ENCODE assay signal across 24 cellular contexts in genomic region chr12:87779016-87779415, GRCh38.
DNase-seq lines count a peak whose midpoint lies in the region; ATAC-seq and TF ChIP-seq lines count a peak whose summit lies in the region.
"Had no signal": no experiment of that assay in that cellular context is flagged by ENCODE, and none has a peak within 500 bp of the region (broad histone marks: within the 10 kb centered on the region; RNA-seq: fewer than 3 reads in every experiment).

No MANE protein-coding gene starts in this region.

- H3K36me3 Mint-ChIP-seq in endodermal cell (ENCODE audit: low read depth) (no peaks in the 10 kb centered on the region), Calu3 (ENCODE audit: insufficient read depth, unreplicated experiment) (no peaks in the 10 kb centered on the region)
- H3K36me3 Mint-ChIP-seq: activated naive CD4-positive, alpha-beta T cell treated with anti-CD3 and anti-CD28 coated beads, Interleukin-2, amount 50 U/mL, for 24 hours; CD8-positive, alpha-beta T cell had no signal

- H3K4me3 Mint-ChIP-seq in endodermal cell: no peak overlapping the region
- no peak overlapping the region for H3K4me3 Mint-ChIP-seq in Calu3 (ENCODE audit: low read depth, unreplicated experiment)
- H3K4me3 Mint-ChIP-seq: activated naive CD4-positive, alpha-beta T cell treated with anti-CD3 and anti-CD28 coated beads, Interleukin-2, amount 50 U/mL, for 24 hours; activated T-cell treated with anti-CD3 and anti-CD28 coated beads, Interleukin-2, amount 50 U/mL, for 72 hours; CD8-positive, alpha-beta T cell; dendritic cell treated with granulocyte-macrophage colony-stimulating factor and Interleukin-4, amounts not matched to agents 40 ng/mL and 50 ng/mL, for 4 days had no signal

- no TSS peak for BruUV-seq in Calu3 (replicated peaks; lab: Mats Ljungman, UMichigan)

- H3K23ac ChIP-seq in trophoblast cell (ENCODE audit: low read length): no peak overlapping the region

- no peak overlapping the region for H2AK5ac ChIP-seq in trophoblast cell (ENCODE audit: low read length)

- peaks cover 12% of the 10 kb centered on the region for H3K4me1 Mint-ChIP-seq in endodermal cell
- peaks cover 18% of the 10 kb centered on the region for H3K4me1 Mint-ChIP-seq in Calu3 (ENCODE audit: low read depth, unreplicated experiment)
- H3K4me1 Mint-ChIP-seq: activated naive CD4-positive, alpha-beta T cell treated with anti-CD3 and anti-CD28 coated beads, Interleukin-2, amount 50 U/mL, for 24 hours had no signal

- H3K36me3 ChIP-seq in endodermal cell (ENCODE audit: control insufficient read depth, insufficient read depth, low read length): no peaks in the 10 kb centered on the region
- H3K36me3 ChIP-seq in trophoblast cell (ENCODE audit: control insufficient read depth in 1 of 2, insufficient read depth in 2 of 2, low read length in 2 of 2): no peaks in the 10 kb centered on the region
- H3K36me3 ChIP-seq: left ventricle myocardium inferior, neutrophil, SJCRH30, suprapubic skin had no signal

- TF ChIP-seq CTCF in endodermal cell (conservative IDR thresholded peaks at IDR 0.05): no peak
- no peak for TF ChIP-seq CTCF in Calu3 (IDR thresholded peaks at IDR 0.05; ENCODE audit: unreplicated experiment)

- CTCF ChIA-PET in Calu3 (lab: Charles Lee): no interaction called here

- peak overlapping the region; percentile 82 for H4K91ac ChIP-seq in trophoblast cell (ENCODE audit: low read depth, low read length)

- no peak overlapping the region for H4K8ac ChIP-seq in trophoblast cell (ENCODE audit: low read depth, low read length)

- peaks cover 15% of the 10 kb centered on the region for H3K79me1 ChIP-seq in trophoblast cell (ENCODE audit: low read length)

- H3K9ac ChIP-seq in endodermal cell (ENCODE audit: extremely low read depth, low read length, poor library complexity, severe bottlenecking): no peak overlapping the region
- H3K9ac ChIP-seq in trophoblast cell (ENCODE audit: low read length): no peak overlapping the region

- no peak overlapping the region for H3K4me3 ChIP-seq in endodermal cell (ENCODE audit: low read length)
- H3K4me3 ChIP-seq in trophoblast cell (ENCODE audit: low read depth, low read length): no peak overlapping the region
- H3K4me3 ChIP-seq: body of pancreas, left ventricle myocardium inferior, SJCRH30, suprapubic skin had no signal

- peak overlapping the region; percentile 84 for H2BK5ac ChIP-seq in trophoblast cell (ENCODE audit: low read depth, low read length, poor library complexity)

- H3K4me1 ChIP-seq in endodermal cell (ENCODE audit: control insufficient read depth, insufficient read depth, low read length) (peaks cover 4% of the 10 kb centered on the region), trophoblast cell (ENCODE audit: control insufficient read depth in 1 of 2, insufficient read depth in 2 of 2, low read length in 2 of 2) (peaks cover 16 to 20% of the 10 kb centered on the region in 2 experiments)
- H3K4me1 ChIP-seq: left ventricle myocardium inferior, SJCRH30, suprapubic skin had no signal

- H3K27ac ChIP-seq in endodermal cell (ENCODE audit: low read depth, low read length) (no peak overlapping the region), trophoblast cell (ENCODE audit: low read depth, low read length) (peak overlapping the region; percentile 97)
- H3K27ac ChIP-seq: body of pancreas, epithelial cell of prostate, left ventricle myocardium inferior, neutrophil, SJCRH30, suprapubic skin had no signal

- H3K27me3 Mint-ChIP-seq in endodermal cell (ENCODE audit: insufficient read depth): no peaks in the 10 kb centered on the region
- no peaks in the 10 kb centered on the region for H3K27me3 Mint-ChIP-seq in Calu3 (ENCODE audit: unreplicated experiment)
- H3K27me3 Mint-ChIP-seq: activated naive CD4-positive, alpha-beta T cell treated with anti-CD3 and anti-CD28 coated beads, Interleukin-2, amount 50 U/mL, for 24 hours; dendritic cell treated with granulocyte-macrophage colony-stimulating factor and Interleukin-4, amounts not matched to agents 40 ng/mL and 50 ng/mL, for 4 days had no signal

- no peak overlapping the region for H2BK12ac ChIP-seq in trophoblast cell (ENCODE audit: low read length)

- no peak overlapping the region for H3K4ac ChIP-seq in trophoblast cell (ENCODE audit: low read depth, low read length)

- peak overlapping the region; percentile 89 for H2BK120ac ChIP-seq in trophoblast cell (ENCODE audit: insufficient read depth, low read length, poor library complexity)

- intact Hi-C loops in Calu3 (cut with micrococcal nuclease; ENCODE audit: unreplicated experiment): no loop called here

- 93% methylated on average over 2 of the region's 2 CpGs for WGBS in endodermal cell (ENCODE audit: insufficient coverage in 1 of 2, insufficient read length in 1 of 2), 2 experiments
- no CpG with 5 or more reads among the region's 2 CpGs for WGBS in trophoblast cell (ENCODE audit: extremely low coverage, insufficient coverage, insufficient read length)

- no peak overlapping the region for H3K14ac ChIP-seq in trophoblast cell (ENCODE audit: low read length)

- no peak overlapping the region for H3K18ac ChIP-seq in trophoblast cell (ENCODE audit: low read length)

- DNase-seq in DMS53 treated with DMSO at 0.1 percent for 48 hours (lab: John Stamatoyannopoulos, UW; ENCODE audit: unreplicated experiment): peak; percentile 40
- DNase-seq in NCI-H2029 (lab: John Stamatoyannopoulos, UW): peak; percentile 44
- DNase-seq in endodermal cell: peak; percentile 51
- peak; percentile 80 to 84 for DNase-seq in trophoblast cell
- no peak for DNase-seq in Calu3
- no peak for DNase-seq in NCI-H748 (lab: John Stamatoyannopoulos, UW; ENCODE audit: unreplicated experiment)
- DNase-seq: activated T-cell treated with anti-CD3 and anti-CD28 coated beads, Interleukin-2, amount 50 U/mL, for 72 hours; body of pancreas; CD8-positive, alpha-beta T cell; DND-41; left ventricle myocardium inferior; NCI-H1105 treated with DMSO at 0.1 percent for 48 hours; NCI-H69; OCI-M1; retina; SJCRH30; stimulated activated CD4-positive, alpha-beta T cell treated with anti-CD3 and anti-CD28 coated beads, Interleukin-15, amount 100 ng/mL, for 24 hours had no signal

- peaks cover 8% of the 10 kb centered on the region for H3K27me3 ChIP-seq in endodermal cell (ENCODE audit: control insufficient read depth, insufficient read depth, low read length, poor library complexity, severe bottlenecking)
- no peaks in the 10 kb centered on the region for H3K27me3 ChIP-seq in trophoblast cell (ENCODE audit: insufficient read depth, low read length)
- H3K27me3 ChIP-seq: body of pancreas, neutrophil, SJCRH30, suprapubic skin had no signal

- no peak for ATAC-seq in activated CD4-positive, CD25-positive, alpha-beta regulatory T cell treated with anti-CD3 and anti-CD28 coated beads, Interleukin-2, amount 50 U/mL, for 24 hours
- no peak for ATAC-seq in GM21723 (IDR thresholded peaks at IDR 0.05; ENCODE audit: unreplicated experiment)
- ATAC-seq: activated T-cell treated with anti-CD3 and anti-CD28 coated beads, Interleukin-2, amount 50 U/mL, for 72 hours; body of pancreas; CD8-positive, alpha-beta T cell had no signal

- no peaks in the 10 kb centered on the region for H3K9me3 Mint-ChIP-seq in endodermal cell
- H3K9me3 Mint-ChIP-seq in Calu3 (ENCODE audit: low read depth, unreplicated experiment): no peaks in the 10 kb centered on the region

- no peak overlapping the region for H2AFZ ChIP-seq in trophoblast cell (ENCODE audit: insufficient read depth, low read length, poor library complexity)

- H3K27ac Mint-ChIP-seq in endodermal cell: no peak overlapping the region
- no peak overlapping the region for H3K27ac Mint-ChIP-seq in Calu3 (ENCODE audit: unreplicated experiment)
- H3K27ac Mint-ChIP-seq: activated naive CD4-positive, alpha-beta T cell treated with anti-CD3 and anti-CD28 coated beads, Interleukin-2, amount 50 U/mL, for 24 hours; activated T-cell treated with anti-CD3 and anti-CD28 coated beads, Interleukin-2, amount 50 U/mL, for 72 hours; CD8-positive, alpha-beta T cell; dendritic cell treated with granulocyte-macrophage colony-stimulating factor and Interleukin-4, amounts not matched to agents 40 ng/mL and 50 ng/mL, for 4 days had no signal

- no peak overlapping the region for H4K12ac ChIP-seq in trophoblast cell (ENCODE audit: low read depth, low read length)

- peaks cover 6% of the 10 kb centered on the region for H3K79me2 ChIP-seq in trophoblast cell (ENCODE audit: control insufficient read depth, insufficient read depth, low read length, poor library complexity)

- H3K9me3 ChIP-seq in endodermal cell (ENCODE audit: control insufficient read depth, low read length) (no peaks in the 10 kb centered on the region), trophoblast cell (ENCODE audit: insufficient read depth, low read depth, low read length) (no peaks in the 10 kb centered on the region)
- H3K9me3 ChIP-seq: body of pancreas, left ventricle myocardium inferior, neutrophil, SJCRH30, suprapubic skin had no signal

- no peak overlapping the region for H3K4me2 ChIP-seq in trophoblast cell (ENCODE audit: low read length)

Comparison
In these comparisons a context has a peak if more than half of its experiments do, and no peak if none do; other contexts are left out.
1. DNase-seq: peak in DMS53 treated with DMSO at 0.1 percent for 48 hours (single experiment), NCI-H2029 (single experiment), endodermal cell (single experiment) and trophoblast cell (2 of 2); none in Calu3 (single experiment) and NCI-H748 (single experiment).